ENCODE assay signal across 11 cellular contexts in the genomic region with DNA sequence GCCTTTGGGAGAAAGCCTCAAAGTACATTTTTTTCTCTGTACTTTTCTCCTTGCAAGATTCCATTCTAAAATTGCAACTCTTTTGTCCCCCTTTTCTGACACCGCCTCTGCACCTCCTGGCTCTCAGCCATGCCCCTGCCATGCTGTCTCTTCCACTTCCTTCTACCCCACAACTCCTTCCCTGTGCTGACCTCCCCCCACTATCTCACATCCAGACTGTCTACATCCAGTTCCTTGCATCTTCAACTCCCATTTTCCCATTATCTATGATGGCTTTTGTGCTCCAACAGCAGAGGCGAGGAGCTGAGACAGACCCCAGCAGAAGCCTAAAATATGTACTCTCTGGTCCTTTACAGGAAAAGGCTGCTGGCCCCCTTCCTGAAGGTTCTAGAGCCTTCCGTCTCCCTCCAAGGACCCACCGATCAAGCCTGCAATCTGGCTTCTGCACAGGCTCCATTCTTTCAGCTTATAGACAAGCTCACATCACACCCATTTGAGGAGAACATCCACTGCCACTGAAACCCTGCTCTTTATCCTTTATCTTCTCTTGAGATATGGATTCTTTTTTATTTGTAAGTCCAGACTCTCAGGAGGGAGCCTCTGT. TPM values are rescaled to one million over a fixed set of nuclear protein-coding genes. Genes with fewer than 3 reads are reported as not detected.
DNase-seq lines count a peak whose midpoint lies in the region; ATAC-seq and TF ChIP-seq lines count a peak whose summit lies in the region.
"Had no signal": no experiment of that assay in that cellular context is flagged by ENCODE, and none has a peak within 500 bp of the region (broad histone marks: within the 10 kb centered on the region; RNA-seq: fewer than 3 reads in every experiment).

No MANE protein-coding gene starts in this region.

- POLR2A ChIA-PET in IMR-90 (lab: Charles Lee; ENCODE audit: unreplicated experiment), result no interaction called here
- POLR2A ChIA-PET in naive thymus-derived CD8-positive, alpha-beta T cell (lab: Charles Lee), result no interaction called here

- no peaks in the 10 kb centered on the region for H3K36me3 ChIP-seq in BLaER1 treated with 17β-estradiol and CSF1 and Interleukin-3, amounts not matched to agents 10 nM and 100 nM
- H3K36me3 ChIP-seq in IMR-90 (ENCODE audit: control insufficient read depth, insufficient read depth, low read length), result no peaks in the 10 kb centered on the region

- H2BK5ac ChIP-seq in IMR-90 (ENCODE audit: low read depth, low read length, poor library complexity, severe bottlenecking), result no peak overlapping the region

- no peak for TF ChIP-seq CTCF in IMR-90 (conservative IDR thresholded peaks at IDR 0.05; ENCODE audit: low read depth, low read length)

- H4K91ac ChIP-seq in IMR-90 (ENCODE audit: insufficient read depth, low read depth, low read length), result no peak overlapping the region; the same call in 1 of the 2 replicates

- CTCF ChIA-PET in IMR-90 (lab: Yijun Ruan, JAX), result no interaction called here

- no peaks in the 10 kb centered on the region for H3K27me3 Mint-ChIP-seq in naive thymus-derived CD8-positive, alpha-beta T cell

- BruUV-seq in IMR-90 (replicated peaks; lab: Mats Ljungman, UMichigan), result no TSS peak

- peak overlapping the region; percentile 10 to 79 (median 51); a peak in 17 of 22 replicates for H3K4me2 ChIP-seq in BLaER1 treated with 17β-estradiol and CSF1 and Interleukin-3, amounts not matched to agents 10 nM and 100 nM
- H3K4me2 ChIP-seq in IMR-90 (ENCODE audit: low read depth, low read length), result no peak overlapping the region

- H3K36me3 Mint-ChIP-seq in naive thymus-derived CD8-positive, alpha-beta T cell, result peaks cover 0 to 4% (median 0%) of the 10 kb centered on the region in 3 donors

- H2AK5ac ChIP-seq in IMR-90 (ENCODE audit: low read depth, low read length), result no peak overlapping the region

- H3K9ac ChIP-seq in BLaER1 treated with 17β-estradiol and CSF1 and Interleukin-3, amounts not matched to agents 10 nM and 100 nM, result no peak overlapping the region; a peak in 1 of 22 replicates
- no peak overlapping the region for H3K9ac ChIP-seq in IMR-90 (ENCODE audit: low read depth, low read length)
- H3K9ac ChIP-seq: parathyroid adenoma had no signal

- peak overlapping the region; percentile 17; the same call in 1 of the 2 replicates for H2BK120ac ChIP-seq in IMR-90 (ENCODE audit: low read depth, low read length)

- 100% methylated on average over 1 of the region's 4 CpGs; no CpG with 5 or more reads in 1 of the 2 experiments for WGBS in IMR-90 (ENCODE audit: extremely low coverage in 2 of 2, insufficient read length in 1 of 2), 2 experiments

- H2AK9ac ChIP-seq in IMR-90 (replicated peaks; ENCODE audit: low read depth, low read length, poor library complexity), result no peak overlapping the region

- no peak for TF ChIP-seq POLR2A in IMR-90 (IDR thresholded peaks at IDR 0.05; ENCODE audit: low read depth, low read length)

- H3K4me3 Mint-ChIP-seq in naive thymus-derived CD8-positive, alpha-beta T cell, result peak overlapping the region in 9 of 10 donors; percentile 1 to 80 (median 75)

- no peak overlapping the region for H3K56ac ChIP-seq in IMR-90 (ENCODE audit: extremely low read depth, insufficient read depth, low read length)

- ATAC-seq in IMR-90 (ENCODE audit: low read depth), result no peak
- ATAC-seq in naive thymus-derived CD8-positive, alpha-beta T cell, result no peak
- no peak for ATAC-seq in GM21786 (IDR thresholded peaks at IDR 0.05; ENCODE audit: unreplicated experiment)
- no peak for ATAC-seq in GM19035 (IDR thresholded peaks at IDR 0.05; ENCODE audit: unreplicated experiment)
- ATAC-seq: HepG2 had no signal

- TF ChIP-seq RAD21 in IMR-90 (IDR thresholded peaks at IDR 0.05; ENCODE audit: low read length), result no peak

- intact Hi-C loops in IMR-90 (cut with micrococcal nuclease), result no loop called here

- H3K4me3 ChIP-seq in BLaER1 treated with 17β-estradiol and CSF1 and Interleukin-3, amounts not matched to agents 10 nM and 100 nM, result no peak overlapping the region
- H3K4me3 ChIP-seq in IMR-90 (ENCODE audit: insufficient read depth, low read depth, low read length), result no peak overlapping the region

- H3K4me1 ChIP-seq in BLaER1 treated with 17β-estradiol and CSF1 and Interleukin-3, amounts not matched to agents 10 nM and 100 nM, result peaks cover 7 to 92% (median 58%) of the 10 kb centered on the region in 10 experiments
- H3K4me1 ChIP-seq in IMR-90 (ENCODE audit: control insufficient read depth, insufficient read depth, low read length), result peaks cover 22% of the 10 kb centered on the region

- peak overlapping the region in 9 of 10 donors; percentile 22 to 95 (median 79) for H3K27ac Mint-ChIP-seq in naive thymus-derived CD8-positive, alpha-beta T cell

- no peak overlapping the region for H3K18ac ChIP-seq in IMR-90 (ENCODE audit: low read depth, low read length)

- no peaks in the 10 kb centered on the region for H3K9me3 ChIP-seq in BLaER1 treated with 17β-estradiol and CSF1 and Interleukin-3, amounts not matched to agents 10 nM and 100 nM (replicated peaks in 1 of 11)
- H3K9me3 ChIP-seq in IMR-90 (ENCODE audit: control insufficient read depth, insufficient read depth, low read length), result no peaks in the 10 kb centered on the region

- peaks cover 0 to 23% of the 10 kb centered on the region in 2 experiments; a peak in 3 of 4 replicates for H3K79me1 ChIP-seq in IMR-90 (ENCODE audit: low read depth in 1 of 2, low read length in 2 of 2)

- peaks cover 30 to 57% (median 42%) of the 10 kb centered on the region in 4 donors for H3K4me1 Mint-ChIP-seq in naive thymus-derived CD8-positive, alpha-beta T cell

- no peak overlapping the region for H3K23ac ChIP-seq in IMR-90 (ENCODE audit: low read depth, low read length)

- no peak overlapping the region for H4K8ac ChIP-seq in IMR-90 (ENCODE audit: low read depth in 2 of 2, low read length in 2 of 2)

- no peaks in the 10 kb centered on the region for H3K27me3 ChIP-seq in BLaER1 treated with 17β-estradiol and CSF1 and Interleukin-3, amounts not matched to agents 10 nM and 100 nM
- no peaks in the 10 kb centered on the region for H3K27me3 ChIP-seq in IMR-90 (ENCODE audit: control insufficient read depth, insufficient read depth, low read length)

- H4K20me1 ChIP-seq in BLaER1 treated with 17β-estradiol and CSF1 and Interleukin-3, amounts not matched to agents 10 nM and 100 nM, result no peaks in the 10 kb centered on the region
- no peaks in the 10 kb centered on the region for H4K20me1 ChIP-seq in IMR-90 (ENCODE audit: insufficient read depth, low read length)

- dilution Hi-C loops in IMR-90 (cut with HindIII; ENCODE audit: low sequenced_read_pairs, unreplicated experiment), result no loop called here

- in situ Hi-C loops in IMR-90 (cut with MboI; ENCODE audit: low sequenced_read_pairs), result loop anchor here (5.0 kb wide), 1 partner anchor 57 kb away; no protein-coding TSS in a partner anchor

- 0 out of 2 replicates have a peak overlapping the region, but pooled peaks have one; percentile 19 for H3K4ac ChIP-seq in IMR-90 (ENCODE audit: low read depth, low read length)

- H2BK15ac ChIP-seq in IMR-90 (ENCODE audit: low read depth, low read length), result no peak overlapping the region

- H2BK20ac ChIP-seq in IMR-90 (ENCODE audit: low read depth, low read length), result no peak overlapping the region

- no peak overlapping the region for H4K5ac ChIP-seq in IMR-90 (ENCODE audit: low read depth, low read length)

- no peak for DNase-seq in IMR-90
- no peak for DNase-seq in caudate nucleus (lab: John Stamatoyannopoulos, UW)
- no peak for DNase-seq in naive thymus-derived CD8-positive, alpha-beta T cell
- DNase-seq in effector CD8-positive, alpha-beta T cell (lab: John Stamatoyannopoulos, UW), result no peak
- DNase-seq in NCI-H1436 treated with DMSO at 0.1 percent for 48 hours (lab: John Stamatoyannopoulos, UW), result no peak
- DNase-seq: erythroblast had no signal

- no peaks in the 10 kb centered on the region for H3K9me3 Mint-ChIP-seq in naive thymus-derived CD8-positive, alpha-beta T cell

- peaks cover 16% of the 10 kb centered on the region for H3K9me1 ChIP-seq in IMR-90 (ENCODE audit: insufficient read depth, low read length)

- peak overlapping the region in 6 of 11 experiments; percentile 1 to 30 (median 14); a peak in 5 of 22 replicates for H3K27ac ChIP-seq in BLaER1 treated with 17β-estradiol and CSF1 and Interleukin-3, amounts not matched to agents 10 nM and 100 nM
- H3K27ac ChIP-seq in IMR-90 (ENCODE audit: insufficient read depth, low read length), result no peak overlapping the region
- H3K27ac ChIP-seq in caudate nucleus (ENCODE audit: low read depth, low read length), result peak overlapping the region; percentile 2
- H3K27ac ChIP-seq: parathyroid adenoma had no signal

- H3K14ac ChIP-seq in IMR-90 (replicated peaks; ENCODE audit: low read depth, low read length), result no peak overlapping the region

- no peak overlapping the region for H2AFZ ChIP-seq in IMR-90 (replicated peaks; ENCODE audit: low read length, poor library complexity)

TF ChIP-seq in IMR-90, 13 proteins besides CTCF, POLR2A, EP300 and RAD21 (continues in another document):
- TF ChIP-seq BHLHE40 (IDR thresholded peaks at IDR 0.05; ENCODE audit: low read depth, low read length) (no peak), USF2 (IDR thresholded peaks at IDR 0.05; ENCODE audit: low read depth, low read length) (no peak), CEBPB (IDR thresholded peaks at IDR 0.05; ENCODE audit: low read depth, low read length) (no peak), ELK1 (IDR thresholded peaks at IDR 0.05; ENCODE audit: borderline replicate concordance, low read depth, low read length) (no peak), FOS (IDR thresholded peaks at IDR 0.05; ENCODE audit: low read depth, low read length) (no peak)

RNA-seq across cellular contexts. Expression of gene RFX2, which starts 50.2 kb away (rescaled TPM):
- total RNA-seq in IMR-90 (2012; rRNA removed), result 2.2 and 2.5 TPM in 2 replicates
- polyA plus RNA-seq in IMR-90 (2012; rRNA removed), result 4.9 and 5.6 TPM in 2 replicates
- polyA plus RNA-seq in IMR-90 (2012; cell fraction: cytosol; rRNA removed), result 3.9 and 6.2 TPM in 2 replicates
- 7.6 and 16.1 TPM in 2 replicates for polyA plus RNA-seq in IMR-90 (2012; cell fraction: nucleus; rRNA removed; ENCODE audit: low replicate concordance)
- 1 to 10 TPM; 5.6 to 9.9 TPM for total RNA-seq in naive thymus-derived CD8-positive, alpha-beta T cell
- 10 to 100 TPM in 1 of 3 donors, 1 to 10 TPM in 2; 4.0 to 10.4 (median 5.9) TPM for polyA plus RNA-seq in naive thymus-derived CD8-positive, alpha-beta T cell
